In the genomic region with DNA sequence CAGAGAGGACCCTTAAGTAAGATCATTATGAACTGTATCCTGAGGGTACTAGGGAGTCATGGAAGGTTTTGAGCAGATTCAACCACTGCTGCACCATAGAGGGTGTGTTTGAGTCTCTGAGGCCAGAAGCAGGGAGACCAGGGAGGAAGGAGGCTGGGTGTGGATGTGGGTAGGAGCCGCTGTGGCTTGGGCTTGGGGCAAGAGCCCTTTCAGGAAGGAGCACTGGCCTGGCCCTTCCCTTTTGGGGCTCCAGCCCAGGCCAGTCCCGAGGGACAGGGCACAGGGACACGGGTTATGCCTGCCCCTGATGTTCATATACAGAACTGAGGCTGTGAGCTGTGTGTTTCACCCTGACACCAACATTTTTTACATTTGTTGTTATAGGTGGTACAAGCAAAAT, we compare ENCODE assay signal across 14 cellular contexts. TPM values are rescaled to one million over a fixed set of nuclear protein-coding genes. Genes with fewer than 3 reads are reported as not detected.
DNase-seq lines count a peak whose midpoint lies in the region; ATAC-seq and TF ChIP-seq lines count a peak whose summit lies in the region.
"Had no signal": no experiment of that assay in that cellular context is flagged by ENCODE, and none has a peak within 500 bp of the region (broad histone marks: within the 10 kb centered on the region; RNA-seq: fewer than 3 reads in every experiment).

No MANE protein-coding gene starts in this region.

- WGBS in prostate gland: 68% methylated on average over 3 of the region's 3 CpGs

- H3K36me3 ChIP-seq in OCI-LY3 (replicated peaks; ENCODE audit: low read depth, low read length) (peaks cover 17% of the 10 kb centered on the region), prostate gland (peaks cover 15 to 17% of the 10 kb centered on the region in 2 donors)

- TF ChIP-seq CTCF in OCI-LY3 (IDR thresholded peaks at IDR 0.05; ENCODE audit: low read depth, low read length) (no peak), prostate gland (IDR thresholded peaks at IDR 0.05) (no peak)

- peaks cover 12% of the 10 kb centered on the region for H3K79me2 ChIP-seq in OCI-LY3 (ENCODE audit: low read length)

- H3K9me3 Mint-ChIP-seq in T-helper 1 cell treated with Interleukin-12 subunit alpha and Interleukin-12 subunit beta and Interleukin-4 antibody, amounts not matched to agents 30 μg/mL and 1 μg/mL, for 36 hours: no peaks in the 10 kb centered on the region

- H3K4me3 Mint-ChIP-seq in T-helper 1 cell treated with Interleukin-12 subunit alpha and Interleukin-12 subunit beta and Interleukin-4 antibody, amounts not matched to agents 30 μg/mL and 1 μg/mL, for 36 hours: peak overlapping the region; percentile 50

- TF ChIP-seq POLR2A in prostate gland (IDR thresholded peaks at IDR 0.05): no peak

- peaks cover 41% of the 10 kb centered on the region for H3K4me1 Mint-ChIP-seq in T-helper 1 cell treated with Interleukin-12 subunit alpha and Interleukin-12 subunit beta and Interleukin-4 antibody, amounts not matched to agents 30 μg/mL and 1 μg/mL, for 36 hours (ENCODE audit: low read depth)

- H2AFZ ChIP-seq in OCI-LY3 (ENCODE audit: low read depth, low read length): no peak overlapping the region
- H2AFZ ChIP-seq: hepatocyte had no signal

- DNase-seq in T-helper 1 cell (no peak), prostate gland (ENCODE audit: low spot score) (no peak), SK-N-DZ (ENCODE audit: low spot score) (no peak)
- DNase-seq: 8988T, amniotic stem cell, DMS 273 treated with DMSO at 0.1 percent for 48 hours, NCI-H1105, NCI-H524 had no signal

- H3K9me3 ChIP-seq in OCI-LY3 (ENCODE audit: insufficient read depth, low read length) (no peaks in the 10 kb centered on the region), prostate gland (no peaks in the 10 kb centered on the region)

- no peak overlapping the region for H3K27ac ChIP-seq in OCI-LY3 (ENCODE audit: low read length)
- peak overlapping the region; percentile 29 for H3K27ac ChIP-seq in cingulate gyrus (ENCODE audit: low read depth, low read length)
- peak overlapping the region; percentile 91 to 98 for H3K27ac ChIP-seq in prostate gland

- ATAC-seq in HG02852 (IDR thresholded peaks at IDR 0.05; ENCODE audit: unreplicated experiment) (no peak), GM18858 (IDR thresholded peaks at IDR 0.05; ENCODE audit: unreplicated experiment) (no peak)

- no peaks in the 10 kb centered on the region for H3K27me3 ChIP-seq in OCI-LY3 (ENCODE audit: low read depth, low read length)
- H3K27me3 ChIP-seq in prostate gland (replicated peaks; ENCODE audit: insufficient read depth): no peaks in the 10 kb centered on the region
- H3K27me3 ChIP-seq: hepatocyte had no signal

- H3K27me3 Mint-ChIP-seq in T-helper 1 cell treated with Interleukin-12 subunit alpha and Interleukin-12 subunit beta and Interleukin-4 antibody, amounts not matched to agents 30 μg/mL and 1 μg/mL, for 36 hours (ENCODE audit: low read depth): no peaks in the 10 kb centered on the region

- no peak overlapping the region for H3K9ac ChIP-seq in OCI-LY3 (ENCODE audit: low read length)

- H3K4me1 ChIP-seq in OCI-LY3 (ENCODE audit: low read length) (peaks cover 26% of the 10 kb centered on the region), prostate gland (replicated peaks) (peaks cover 21% of the 10 kb centered on the region)

- intact Hi-C loops in prostate gland (cut with DNase I): no loop called here

- H3K4me3 ChIP-seq in OCI-LY3 (ENCODE audit: low read length): no peak overlapping the region
- no peak overlapping the region for H3K4me3 ChIP-seq in prostate gland
- H3K4me3 ChIP-seq: hepatocyte had no signal

- H4K20me1 ChIP-seq in OCI-LY3 (ENCODE audit: insufficient read depth, low read length): no peaks in the 10 kb centered on the region

- peak overlapping the region; percentile 74 for H3K27ac Mint-ChIP-seq in T-helper 1 cell treated with Interleukin-12 subunit alpha and Interleukin-12 subunit beta and Interleukin-4 antibody, amounts not matched to agents 30 μg/mL and 1 μg/mL, for 36 hours

- H3K4me2 ChIP-seq in OCI-LY3 (ENCODE audit: low read length): peak overlapping the region; percentile 14; the same call in 1 of the 2 replicates
- H3K4me2 ChIP-seq: hepatocyte had no signal

- H3K36me3 Mint-ChIP-seq in T-helper 1 cell treated with Interleukin-12 subunit alpha and Interleukin-12 subunit beta and Interleukin-4 antibody, amounts not matched to agents 30 μg/mL and 1 μg/mL, for 36 hours (ENCODE audit: low read depth): peaks cover 21% of the 10 kb centered on the region

RNA-seq across cellular contexts. Expression of gene CIC, which starts 7.2 kb away (rescaled TPM):
- total RNA-seq in prostate gland: 100 to 1,000 TPM in 1 of 2 donors, 10 to 100 TPM in 1; 64.6 to 145 TPM
- polyA plus RNA-seq in SK-N-DZ (2014; cell fraction: cytosol; rRNA removed): 14.2 and 17.4 TPM in 2 replicates
- 35.7 and 42.1 TPM in 2 replicates for polyA plus RNA-seq in SK-N-DZ (2014; cell fraction: nucleus; rRNA removed)

RNA-seq across cellular contexts. Expression of gene ERF, which starts 21.4 kb away (rescaled TPM):
- total RNA-seq in prostate gland: 100 to 1,000 TPM in 1 of 2 donors, 10 to 100 TPM in 1; 33.9 to 121 TPM
- 30.2 and 33.4 TPM in 2 replicates for polyA plus RNA-seq in SK-N-DZ (2014; cell fraction: cytosol; rRNA removed)
- 69.8 and 78.5 TPM in 2 replicates for polyA plus RNA-seq in SK-N-DZ (2014; cell fraction: nucleus; rRNA removed)

RNA-seq across cellular contexts. Expression of gene PRR19, which starts 25.6 kb away (rescaled TPM):
- total RNA-seq in prostate gland: 1 to 10 TPM in 1 of 2 donors, under 1 TPM in 1; 0.32 to 8.4 TPM
- polyA plus RNA-seq in SK-N-DZ (2014; cell fraction: cytosol; rRNA removed): 1.0 and 2.0 TPM in 2 replicates
- 0.28 and 0.99 TPM in 2 replicates for polyA plus RNA-seq in SK-N-DZ (2014; cell fraction: nucleus; rRNA removed)

RNA-seq across cellular contexts. Expression of gene PAFAH1B3, which starts 26.1 kb away (rescaled TPM):
- 10 to 100 TPM; 36.6 to 48.5 TPM for total RNA-seq in prostate gland
- polyA plus RNA-seq in SK-N-DZ (2014; cell fraction: cytosol; rRNA removed): 242 and 265 TPM in 2 replicates
- polyA plus RNA-seq in SK-N-DZ (2014; cell fraction: nucleus; rRNA removed): 203 and 228 TPM in 2 replicates

RNA-seq across cellular contexts. Expression of gene GSK3A, which starts 33.9 kb away (rescaled TPM):
- 10 to 100 TPM; 37.1 to 61.6 TPM for total RNA-seq in prostate gland
- polyA plus RNA-seq in SK-N-DZ (2014; cell fraction: cytosol; rRNA removed): 39.7 and 55.9 TPM in 2 replicates
- polyA plus RNA-seq in SK-N-DZ (2014; cell fraction: nucleus; rRNA removed): 26.7 and 35.8 TPM in 2 replicates
